ENCODE assay signal across 13 cellular contexts in genomic region chr2:217160978-217161973, GRCh38.
DNase-seq lines count a peak whose midpoint lies in the region; ATAC-seq and TF ChIP-seq lines count a peak whose summit lies in the region.
"Had no signal": no experiment of that assay in that cellular context is flagged by ENCODE, and none has a peak within 500 bp of the region (broad histone marks: within the 10 kb centered on the region; RNA-seq: fewer than 3 reads in every experiment).

No MANE protein-coding gene starts in this region.

- CTCF ChIA-PET in CD4-positive, alpha-beta memory T cell (lab: Charles Lee; ENCODE audit: partially characterized antibody), result no interaction called here

- no peaks in the 10 kb centered on the region for H3K36me3 ChIP-seq in CD4-positive, alpha-beta memory T cell (ENCODE audit: insufficient read depth, low read length)
- no peaks in the 10 kb centered on the region for H3K36me3 ChIP-seq in suprapubic skin
- H3K36me3 ChIP-seq: cardiac muscle cell had no signal

- no peaks in the 10 kb centered on the region for H3K9me3 ChIP-seq in CD4-positive, alpha-beta memory T cell (ENCODE audit: control insufficient read depth in 1 of 2, low read length in 2 of 2)
- no peaks in the 10 kb centered on the region for H3K9me3 ChIP-seq in suprapubic skin

- H3K36me3 Mint-ChIP-seq in stimulated activated naive CD8-positive, alpha-beta T cell treated with anti-CD3 and anti-CD28 coated beads, Interleukin-15, Interleukin-2, amounts not matched to agents 100 ng/mL and 50 ng/mL, for 24 hours (ENCODE audit: low read depth), result no peaks in the 10 kb centered on the region
- no peaks in the 10 kb centered on the region for H3K36me3 Mint-ChIP-seq in CD4-positive, alpha-beta memory T cell

- no peak overlapping the region for H3K27ac ChIP-seq in CD4-positive, alpha-beta memory T cell (ENCODE audit: low read depth, low read length)
- H3K27ac ChIP-seq in suprapubic skin, result no peak overlapping the region
- H3K27ac ChIP-seq: C4-2B, cardiac muscle cell, GM23248 had no signal

- TF ChIP-seq EP300 in suprapubic skin (IDR thresholded peaks at IDR 0.05), result no peak

- POLR2A ChIA-PET in CD4-positive, alpha-beta memory T cell (lab: Charles Lee; ENCODE audit: partially characterized antibody), result no interaction called here

- H3K9me3 Mint-ChIP-seq in stimulated activated naive CD8-positive, alpha-beta T cell treated with anti-CD3 and anti-CD28 coated beads, Interleukin-15, Interleukin-2, amounts not matched to agents 100 ng/mL and 50 ng/mL, for 24 hours, result no peaks in the 10 kb centered on the region
- H3K9me3 Mint-ChIP-seq in CD4-positive, alpha-beta memory T cell, result peaks cover 0 to 3% (median 0%) of the 10 kb centered on the region in 8 donors

- H3K4me1 Mint-ChIP-seq in stimulated activated naive CD8-positive, alpha-beta T cell treated with anti-CD3 and anti-CD28 coated beads, Interleukin-15, Interleukin-2, amounts not matched to agents 100 ng/mL and 50 ng/mL, for 24 hours (ENCODE audit: low read depth), result peaks cover 24% of the 10 kb centered on the region
- peaks cover 10 to 22% (median 15%) of the 10 kb centered on the region in 4 donors for H3K4me1 Mint-ChIP-seq in CD4-positive, alpha-beta memory T cell

- H3K27me3 ChIP-seq in CD4-positive, alpha-beta memory T cell (ENCODE audit: insufficient read depth, low read length), result no peaks in the 10 kb centered on the region
- no peaks in the 10 kb centered on the region for H3K27me3 ChIP-seq in suprapubic skin

- DNase-seq in stimulated activated naive CD8-positive, alpha-beta T cell treated with anti-CD3 and anti-CD28 coated beads, Interleukin-15, Interleukin-2, amounts not matched to agents 100 U/mL and 50 U/mL, for 24 hours, result no peak
- DNase-seq in SK-MEL-5 (ENCODE audit: low read depth, low spot score) (peak; percentile 64), left kidney (ENCODE audit: low read depth, low spot score) (peak; percentile 45), middle frontal gyrus (ENCODE audit: extremely low spot score, low spot score) (no peak), suprapubic skin (ENCODE audit: low spot score in 2 of 2) (no peak), AG20443 (ENCODE audit: low spot score) (no peak)
- DNase-seq in CD4-positive, alpha-beta memory T cell, result no peak
- DNase-seq: GM23248, naive B cell, NCI-H187 had no signal

- TF ChIP-seq CTCF in suprapubic skin (IDR thresholded peaks at IDR 0.05), result no peak

- no peak for ATAC-seq in stimulated activated naive CD8-positive, alpha-beta T cell treated with anti-CD3 and anti-CD28 coated beads, Interleukin-15, Interleukin-2, amounts not matched to agents 100 U/mL and 50 U/mL, for 24 hours

- in situ Hi-C loops in SK-MEL-5 (cut with HindIII; ENCODE audit: low pct_unique_long_range_greater_than_20kb, low sequenced_read_pairs), result no loop called here

- WGBS in suprapubic skin, result 66% methylated on average over 9 of the region's 9 CpGs

- no peak for TF ChIP-seq POLR2A in suprapubic skin (IDR thresholded peaks at IDR 0.05)

- intact Hi-C loops in CD4-positive, alpha-beta memory T cell (cut with micrococcal nuclease), result no loop called here

- H3K4me3 ChIP-seq in CD4-positive, alpha-beta memory T cell (ENCODE audit: low read length in 2 of 2), result no peak overlapping the region
- H3K4me3 ChIP-seq in suprapubic skin, result no peak overlapping the region
- H3K4me3 ChIP-seq: cardiac muscle cell, GM23248 had no signal

- H3K27ac Mint-ChIP-seq in stimulated activated naive CD8-positive, alpha-beta T cell treated with anti-CD3 and anti-CD28 coated beads, Interleukin-15, Interleukin-2, amounts not matched to agents 100 ng/mL and 50 ng/mL, for 24 hours, result peak overlapping the region; percentile 82
- no peak overlapping the region for H3K27ac Mint-ChIP-seq in CD4-positive, alpha-beta memory T cell

- peaks cover 14% of the 10 kb centered on the region for H3K27me3 Mint-ChIP-seq in stimulated activated naive CD8-positive, alpha-beta T cell treated with anti-CD3 and anti-CD28 coated beads, Interleukin-15, Interleukin-2, amounts not matched to agents 100 ng/mL and 50 ng/mL, for 24 hours
- no peaks in the 10 kb centered on the region for H3K27me3 Mint-ChIP-seq in CD4-positive, alpha-beta memory T cell

- H3K4me1 ChIP-seq in CD4-positive, alpha-beta memory T cell (ENCODE audit: insufficient read depth, low read length), result no peaks in the 10 kb centered on the region
- H3K4me1 ChIP-seq in suprapubic skin, result peaks cover 4% of the 10 kb centered on the region

- H3K4me3 Mint-ChIP-seq in stimulated activated naive CD8-positive, alpha-beta T cell treated with anti-CD3 and anti-CD28 coated beads, Interleukin-15, Interleukin-2, amounts not matched to agents 100 ng/mL and 50 ng/mL, for 24 hours, result no peak overlapping the region
- peak overlapping the region in 2 of 8 donors; percentile 17 to 52 for H3K4me3 Mint-ChIP-seq in CD4-positive, alpha-beta memory T cell

Comparison
In these comparisons a context has a peak if more than half of its experiments do, and no peak if none do; other contexts are left out.
1. DNase-seq: peak in SK-MEL-5 (single experiment) and left kidney (single experiment); none in stimulated activated naive CD8-positive, alpha-beta T cell treated with anti-CD3 and anti-CD28 coated beads, Interleukin-15, Interleukin-2, amounts not matched to agents 100 U/mL and 50 U/mL, for 24 hours (single experiment), middle frontal gyrus (single experiment), CD4-positive, alpha-beta memory T cell (0 of 5), suprapubic skin (0 of 2) and AG20443 (single experiment).